13 cellular contexts compared by ENCODE assay signal in genomic region chr19:42111384-42111783, GRCh38. TPM values are rescaled to one million over a fixed set of nuclear protein-coding genes. Genes with fewer than 3 reads are reported as not detected.
DNase-seq lines count a peak whose midpoint lies in the region; FAIRE-seq and TF ChIP-seq lines count a peak whose summit lies in the region.
"Had no signal": no experiment of that assay in that cellular context is flagged by ENCODE, and none has a peak within 500 bp of the region (broad histone marks: within the 10 kb centered on the region; RNA-seq: fewer than 3 reads in every experiment).

No MANE protein-coding gene starts in this region.

- CTCF ChIA-PET in GM10248 (lab: Yijun Ruan, JAX) = interaction anchor here (0.9 to 5.1 kb wide), 7 partner anchors 12 to 327 kb away, joined by 3 to 66 read pairs (median 5); partner anchors contain the start of gene POU2F2

- no peaks in the 10 kb centered on the region for H3K36me3 ChIP-seq in GM23248 (ENCODE audit: low read depth)
- H3K36me3 ChIP-seq: esophagus squamous epithelium, left ventricle myocardium inferior had no signal

- TF ChIP-seq CTCF in CD14-positive monocyte (IDR thresholded peaks at IDR 0.05) (no peak), GM10248 (IDR thresholded peaks at IDR 0.05; ENCODE audit: control extremely low read depth, extremely low read depth, low read depth, missing control alignments) (no peak)

- intact Hi-C loops in CD14-positive monocyte (cut with micrococcal nuclease) = no loop called here
- intact Hi-C loops in head of caudate nucleus (cut with DNase I) = no loop called here

- DNase-seq in CD14-positive monocyte (ENCODE audit: low spot score) = no peak
- DNase-seq in GM23248 = peak; percentile 76
- peak; percentile 65 for DNase-seq in hepatic stellate cell (ENCODE audit: low spot score)
- DNase-seq in frontal cortex (ENCODE audit: low spot score in 2 of 2) = no peak
- DNase-seq in NK-92 (lab: John Stamatoyannopoulos, UW; ENCODE audit: unreplicated experiment) = no peak
- no peak for DNase-seq in GM10248 (ENCODE audit: extremely low spot score)
- DNase-seq in head of caudate nucleus = no peak
- DNase-seq: DMS79 treated with DMSO at 0.1 percent for 48 hours; esophagus squamous epithelium; left ventricle myocardium inferior; NCI-H774; stimulated activated naive CD8-positive, alpha-beta T cell treated with anti-CD3 and anti-CD28 coated beads, Interleukin-15, Interleukin-2, amounts not matched to agents 100 U/mL and 50 U/mL, for 24 hours had no signal

- peak overlapping the region in 6 of 7 donors; percentile 0 to 75 (median 19) for H3K27ac Mint-ChIP-seq in CD14-positive monocyte
- peak overlapping the region; percentile 74 for H3K27ac Mint-ChIP-seq in activated naive CD8-positive, alpha-beta T cell

- no peaks in the 10 kb centered on the region for H3K27me3 ChIP-seq in GM23248 (replicated peaks; ENCODE audit: insufficient read depth)

- peak overlapping the region; percentile 38; the same call in 1 of the 2 replicates for H2AFZ ChIP-seq in GM23248

- 0 to 7% methylated on average over 1 of the region's 1 CpG for WGBS in GM23248 (ENCODE audit: low coverage in 1 of 2, low lambda C conversion rate in 2 of 2, missing lambda C conversion rate in 2 of 2), 2 experiments

- FAIRE-seq in frontal cortex (lab: Jason Lieb, UNC) = no peak

- peaks cover 0 to 2% (median 0%) of the 10 kb centered on the region in 3 donors for H3K27me3 Mint-ChIP-seq in CD14-positive monocyte (ENCODE audit: low read depth in 3 of 3)
- H3K27me3 Mint-ChIP-seq in activated naive CD8-positive, alpha-beta T cell = no peaks in the 10 kb centered on the region

- in situ Hi-C loops in GM23248 (cut with MboI) = no loop called here

- H3K4me3 ChIP-seq in GM23248 = no peak overlapping the region
- H3K4me3 ChIP-seq: esophagus squamous epithelium, left ventricle myocardium inferior had no signal

- H3K36me3 Mint-ChIP-seq in CD14-positive monocyte = peaks cover 80 to 94% of the 10 kb centered on the region in 2 donors
- peaks cover 9% of the 10 kb centered on the region for H3K36me3 Mint-ChIP-seq in activated naive CD8-positive, alpha-beta T cell

- H3K27ac ChIP-seq in GM23248 = peak overlapping the region; percentile 90
- H3K27ac ChIP-seq: esophagus squamous epithelium, left ventricle myocardium inferior had no signal

- H3K4me2 ChIP-seq in GM23248 (ENCODE audit: unreplicated experiment) = peak overlapping the region; percentile 30

- no peaks in the 10 kb centered on the region for H3K9me3 Mint-ChIP-seq in CD14-positive monocyte
- H3K9me3 Mint-ChIP-seq in activated naive CD8-positive, alpha-beta T cell (ENCODE audit: low read depth) = no peaks in the 10 kb centered on the region

- H3K4me3 Mint-ChIP-seq in CD14-positive monocyte = no peak overlapping the region
- no peak overlapping the region for H3K4me3 Mint-ChIP-seq in activated naive CD8-positive, alpha-beta T cell

- no peaks in the 10 kb centered on the region for H3K79me2 ChIP-seq in GM23248 (ENCODE audit: insufficient read depth)

- H3K9me3 ChIP-seq in GM23248 (ENCODE audit: low read depth) = no peaks in the 10 kb centered on the region
- H3K9me3 ChIP-seq: esophagus squamous epithelium, left ventricle myocardium inferior had no signal

- peaks cover 59% of the 10 kb centered on the region for H3F3A ChIP-seq in GM23248 (ENCODE audit: insufficient read depth)

- H3K4me1 Mint-ChIP-seq in CD14-positive monocyte = peaks cover 30% of the 10 kb centered on the region
- H3K4me1 Mint-ChIP-seq in activated naive CD8-positive, alpha-beta T cell (ENCODE audit: low read depth) = peaks cover 43% of the 10 kb centered on the region

- H3K4me1 ChIP-seq in GM23248 (ENCODE audit: insufficient read depth) = peaks cover 52% of the 10 kb centered on the region

- H4K20me1 ChIP-seq in GM23248 (ENCODE audit: insufficient read depth) = no peaks in the 10 kb centered on the region

- peak overlapping the region; percentile 58 for H3K9ac ChIP-seq in GM23248

- no peaks in the 10 kb centered on the region for H3K9me2 ChIP-seq in GM23248 (ENCODE audit: insufficient read depth)

- POLR2A ChIA-PET in GM10248 (lab: Yijun Ruan, JAX) = interaction anchor here (1.0 kb wide), 1 partner anchor 252 kb away, joined by 3 read pairs; the partner anchor contains the start of gene RPS19

RNA-seq across cellular contexts. Expression of gene POU2F2, which starts 20.9 kb away (rescaled TPM):
- polyA plus RNA-seq in CD14-positive monocyte (10 to 100 TPM; 20.0 to 28.2 TPM), GM23248 (2016; fragmentation: Nextera tagmentation; extraction: Ambion mirVana) (3.0 and 4.6 TPM in 2 replicates)
- 0.38 and 1.5 TPM in 2 replicates for total RNA-seq in GM23248 (2014; rRNA removed; shearing (Covaris generic))
- total RNA-seq in frontal cortex = 2.9 TPM

RNA-seq across cellular contexts. Expression of gene ZNF574, which starts 35.4 kb away (rescaled TPM):
- 1 to 10 TPM; 3.3 to 4.9 TPM for polyA plus RNA-seq in CD14-positive monocyte
- total RNA-seq in GM23248 (2014; rRNA removed; shearing (Covaris generic)) = 16.1 and 19.5 TPM in 2 replicates
- 14.8 and 16.6 TPM in 2 replicates for polyA plus RNA-seq in GM23248 (2016; fragmentation: Nextera tagmentation; extraction: Ambion mirVana)
- total RNA-seq in frontal cortex = 13.5 TPM

RNA-seq across cellular contexts. Expression of gene GRIK5, which starts 41.4 kb away (rescaled TPM):
- polyA plus RNA-seq in CD14-positive monocyte (under 1 TPM in 1 of 2 donors, not detected in 1; 0.12 TPM), GM23248 (2016; fragmentation: Nextera tagmentation; extraction: Ambion mirVana) (not detected in 2 replicates)
- total RNA-seq in GM23248 (2014; rRNA removed; shearing (Covaris generic)) = not detected in 2 replicates
- 13.9 TPM for total RNA-seq in frontal cortex

Comparison
In these comparisons a context has a peak if more than half of its experiments do, and no peak if none do; other contexts are left out.
1. DNase-seq: peak in GM23248 (single experiment) and hepatic stellate cell (single experiment); none in CD14-positive monocyte (single experiment), frontal cortex (0 of 2), NK-92 (single experiment), GM10248 (single experiment) and head of caudate nucleus (0 of 42).
2. RNA of gene GRIK5, which starts 41.4 kb away (total RNA-seq): 13.9 TPM in frontal cortex (single experiment); not detected in GM23248; every median in the first group is over 10 times any median in the second.